18 cellular contexts compared by ENCODE assay signal in the genomic region with DNA sequence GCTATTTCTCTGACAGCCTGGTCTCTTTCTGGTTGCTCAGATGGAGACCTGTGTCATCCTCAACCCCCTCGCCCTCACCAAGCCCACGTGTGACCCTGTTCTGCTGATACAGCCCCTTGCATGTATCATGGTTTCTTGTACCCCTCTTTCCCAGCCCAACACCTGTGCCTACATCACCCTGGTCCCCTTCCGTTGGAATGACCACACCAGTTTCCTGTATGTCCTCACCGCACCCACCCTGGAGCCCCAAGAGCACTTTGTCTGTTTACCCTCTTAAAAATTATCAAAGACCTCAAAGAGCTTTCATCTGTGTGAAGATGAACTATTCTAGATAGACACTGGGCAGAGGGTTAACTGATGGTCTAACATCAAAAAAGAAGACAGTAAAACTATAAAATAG.
"Had no signal": no experiment of that assay in that cellular context is flagged by ENCODE, and none has a peak within 500 bp of the region (broad histone marks: within the 10 kb centered on the region; RNA-seq: fewer than 3 reads in every experiment).

No MANE protein-coding gene starts in this region.

- H3K9me3 Mint-ChIP-seq: activated CD4-positive, alpha-beta memory T cell treated with anti-CD3 and anti-CD28 coated beads, Interleukin-2, amount 10 ng/mL, durations not matched to agents 7 days and 5 days; activated T-helper 1 cell treated with anti-CD3 and anti-CD28 coated beads, Interleukin-12 subunit alpha, Interleukin-12 subunit beta, Interleukin-2, Interleukin-4 antibody, amounts not matched to agents 30 ng/mL and 10 ng/mL and 1 ng/mL, durations not matched to agents 14 hours and 24 hours and 36 hours; naive thymus-derived CD8-positive, alpha-beta T cell had no signal

- H3K27ac ChIP-seq: body of pancreas, esophagus muscularis mucosa, left lung, neutrophil, suprapubic skin had no signal

- H3K4me3 ChIP-seq: body of pancreas, esophagus muscularis mucosa, left lung, suprapubic skin had no signal

- ATAC-seq: activated CD4-positive, CD25-positive, alpha-beta regulatory T cell treated with anti-CD3 and anti-CD28 coated beads, Interleukin-2, amount 50 U/mL, for 24 hours; body of pancreas; left lung; naive thymus-derived CD8-positive, alpha-beta T cell had no signal

- H3K4me1 Mint-ChIP-seq: activated CD4-positive, alpha-beta memory T cell treated with anti-CD3 and anti-CD28 coated beads, Interleukin-2, amount 10 ng/mL, durations not matched to agents 7 days and 5 days had no signal

- H3K9me3 ChIP-seq: body of pancreas, esophagus muscularis mucosa, left lung, neutrophil, suprapubic skin had no signal

- H3K27ac Mint-ChIP-seq: activated CD4-positive, alpha-beta memory T cell treated with anti-CD3 and anti-CD28 coated beads, Interleukin-2, amount 10 ng/mL, durations not matched to agents 7 days and 5 days had no signal

- DNase-seq: activated CD4-positive, alpha-beta memory T cell treated with anti-CD3 and anti-CD28 coated beads, Interleukin-2, amount 10 ng/mL, durations not matched to agents 7 days and 5 days; activated CD8-positive, alpha-beta memory T cell treated with anti-CD3 and anti-CD28 coated beads, Interleukin-2, amount 50 U/mL, for 48 hours; activated naive CD4-positive, alpha-beta T cell; amniotic stem cell; body of pancreas; hypothalamus; kidney; left lung; posterior cingulate gyrus; stimulated activated CD4-positive, alpha-beta T cell treated with anti-CD3 and anti-CD28 coated beads, Interleukin-2, amount 100 ng/mL, for 48 hours; stimulated activated naive CD4-positive, alpha-beta T cell; T-helper 9 cell had no signal

- H3K4me1 ChIP-seq: body of pancreas, left lung, suprapubic skin had no signal

- H3K27me3 ChIP-seq: body of pancreas, esophagus muscularis mucosa, left lung, neutrophil, suprapubic skin had no signal

- H3K4me3 Mint-ChIP-seq: activated CD4-positive, alpha-beta memory T cell treated with anti-CD3 and anti-CD28 coated beads, Interleukin-2, amount 10 ng/mL, durations not matched to agents 7 days and 5 days; activated T-helper 1 cell treated with anti-CD3 and anti-CD28 coated beads, Interleukin-12 subunit alpha, Interleukin-12 subunit beta, Interleukin-2, Interleukin-4 antibody, amounts not matched to agents 30 ng/mL and 10 ng/mL and 1 ng/mL, durations not matched to agents 14 hours and 24 hours and 36 hours; naive thymus-derived CD8-positive, alpha-beta T cell had no signal

- H3K27me3 Mint-ChIP-seq: activated CD4-positive, alpha-beta memory T cell treated with anti-CD3 and anti-CD28 coated beads, Interleukin-2, amount 10 ng/mL, durations not matched to agents 7 days and 5 days; naive thymus-derived CD8-positive, alpha-beta T cell had no signal
